ENCODE assay signal across 22 cellular contexts in genomic region chr5:74539986-74540385, GRCh38.
DNase-seq lines count a peak whose midpoint lies in the region; ATAC-seq and TF ChIP-seq lines count a peak whose summit lies in the region.
"Had no signal": no experiment of that assay in that cellular context is flagged by ENCODE, and none has a peak within 500 bp of the region (broad histone marks: within the 10 kb centered on the region; RNA-seq: fewer than 3 reads in every experiment).

No MANE protein-coding gene starts in this region.

- in situ Hi-C loops in IMR-90 (cut with MboI; ENCODE audit: low sequenced_read_pairs): no loop called here

- no peak for TF ChIP-seq CTCF in IMR-90 (conservative IDR thresholded peaks at IDR 0.05; ENCODE audit: low read depth, low read length)
- no peak for TF ChIP-seq CTCF in VCaP (conservative IDR thresholded peaks at IDR 0.05)
- no peak for TF ChIP-seq CTCF in fibroblast of villous mesenchyme (IDR thresholded peaks at IDR 0.05; ENCODE audit: insufficient read depth, low read depth, low read length)
- no peak for TF ChIP-seq CTCF in GM10266 (IDR thresholded peaks at IDR 0.05; ENCODE audit: control insufficient read depth, insufficient read depth, low read depth, missing control alignments)

- H3K4me1 ChIP-seq in IMR-90 (ENCODE audit: control insufficient read depth, insufficient read depth, low read length) (peaks cover 5% of the 10 kb centered on the region), trophoblast cell (ENCODE audit: control insufficient read depth in 1 of 2, insufficient read depth in 2 of 2, low read length in 2 of 2) (peaks cover 9 to 30% of the 10 kb centered on the region in 2 experiments)
- H3K4me1 ChIP-seq: BLaER1 had no signal

- no CpG with 5 or more reads among the region's 7 CpGs for WGBS in IMR-90 (ENCODE audit: extremely low coverage in 2 of 2, insufficient read length in 1 of 2), 2 experiments
- WGBS in trophoblast cell (ENCODE audit: extremely low coverage, insufficient coverage, insufficient read length): no CpG with 5 or more reads among the region's 7 CpGs

- no peak overlapping the region for H4K12ac ChIP-seq in trophoblast cell (ENCODE audit: low read depth, low read length)

- peaks cover 10% of the 10 kb centered on the region for H3K9me1 ChIP-seq in IMR-90 (ENCODE audit: insufficient read depth, low read length)

- H3K18ac ChIP-seq in IMR-90 (ENCODE audit: low read depth, low read length): no peak overlapping the region
- no peak overlapping the region for H3K18ac ChIP-seq in trophoblast cell (ENCODE audit: low read length)

- H3K9ac ChIP-seq in IMR-90 (ENCODE audit: low read depth, low read length) (no peak overlapping the region), trophoblast cell (ENCODE audit: low read length) (no peak overlapping the region)
- H3K9ac ChIP-seq: BLaER1 had no signal

- H2BK15ac ChIP-seq in IMR-90 (ENCODE audit: low read depth, low read length): no peak overlapping the region

- no peak overlapping the region for H2BK20ac ChIP-seq in IMR-90 (ENCODE audit: low read depth, low read length)

- H2BK12ac ChIP-seq in trophoblast cell (ENCODE audit: low read length): no peak overlapping the region

- no peak overlapping the region for H3K56ac ChIP-seq in IMR-90 (ENCODE audit: extremely low read depth, insufficient read depth, low read length)

- H3K27ac ChIP-seq in IMR-90 (ENCODE audit: insufficient read depth, low read length): no peak overlapping the region
- peak overlapping the region; percentile 40 for H3K27ac ChIP-seq in VCaP
- H3K27ac ChIP-seq in trophoblast cell (ENCODE audit: low read depth, low read length): no peak overlapping the region
- H3K27ac ChIP-seq: BLaER1 had no signal

- H3K36me3 ChIP-seq in IMR-90 (ENCODE audit: control insufficient read depth, insufficient read depth, low read length): no peaks in the 10 kb centered on the region
- H3K36me3 ChIP-seq in trophoblast cell (ENCODE audit: control insufficient read depth in 1 of 2, insufficient read depth in 2 of 2, low read length in 2 of 2): no peaks in the 10 kb centered on the region
- H3K36me3 ChIP-seq: BLaER1, MG63 had no signal

- peak; percentile 41 for DNase-seq in IMR-90
- peak; percentile 8 for DNase-seq in fibroblast of villous mesenchyme (ENCODE audit: low read depth)
- DNase-seq in trophoblast cell: no peak
- no peak for DNase-seq in NCI-H526 treated with DMSO at 0.1 percent for 48 hours (lab: John Stamatoyannopoulos, UW)
- no peak for DNase-seq in NCI-H128 (lab: John Stamatoyannopoulos, UW; ENCODE audit: unreplicated experiment)
- no peak for DNase-seq in GM10266 (ENCODE audit: extremely low spot score)
- DNase-seq: ACHN; Calu3; CD8-positive, alpha-beta memory T cell; GDM1; Karpas-422; MG63; NCI-H1048; NCI-H1436; NCI-H187 treated with DMSO at 0.1 percent for 48 hours; NCI-H2227 treated with DMSO at 0.1 percent for 48 hours; NCI-H510A; NCI-H748 treated with DMSO at 0.1 percent for 48 hours; SIG-M5 had no signal

- H2AK5ac ChIP-seq in IMR-90 (ENCODE audit: low read depth, low read length) (no peak overlapping the region), trophoblast cell (ENCODE audit: low read length) (no peak overlapping the region)

- H4K8ac ChIP-seq in IMR-90 (ENCODE audit: low read depth in 2 of 2, low read length in 2 of 2) (no peak overlapping the region), trophoblast cell (ENCODE audit: low read depth, low read length) (no peak overlapping the region)

- H3K14ac ChIP-seq in IMR-90 (replicated peaks; ENCODE audit: low read depth, low read length) (no peak overlapping the region), trophoblast cell (ENCODE audit: low read length) (no peak overlapping the region)

- H4K91ac ChIP-seq in IMR-90 (ENCODE audit: insufficient read depth, low read depth, low read length) (no peak overlapping the region), trophoblast cell (ENCODE audit: low read depth, low read length) (peak overlapping the region; percentile 56)

- H3K4me3 ChIP-seq in IMR-90 (ENCODE audit: insufficient read depth, low read depth, low read length) (no peak overlapping the region), fibroblast of villous mesenchyme (ENCODE audit: low read depth, low read length) (no peak overlapping the region), trophoblast cell (ENCODE audit: low read depth, low read length) (no peak overlapping the region)
- H3K4me3 ChIP-seq: BLaER1, MG63 had no signal

- no peak overlapping the region for H2AK9ac ChIP-seq in IMR-90 (replicated peaks; ENCODE audit: low read depth, low read length, poor library complexity)

- peaks cover 3% of the 10 kb centered on the region for H3K79me2 ChIP-seq in trophoblast cell (ENCODE audit: control insufficient read depth, insufficient read depth, low read length, poor library complexity)

- CTCF ChIA-PET in IMR-90 (lab: Yijun Ruan, JAX): interaction anchor here (0.6 kb wide), 1 partner anchor 12 kb away, joined by 3 read pairs; no protein-coding TSS in a partner anchor

- POLR2A ChIA-PET in IMR-90 (lab: Charles Lee; ENCODE audit: unreplicated experiment): no interaction called here

- ATAC-seq in IMR-90 (ENCODE audit: low read depth): no peak
- ATAC-seq: SK-N-SH treated with all-trans-retinoic acid at 6 μM for 48 hours had no signal

- intact Hi-C loops in IMR-90 (cut with micrococcal nuclease): no loop called here

- no peak overlapping the region for H4K5ac ChIP-seq in IMR-90 (ENCODE audit: low read depth, low read length)

- H3K4me2 ChIP-seq in IMR-90 (ENCODE audit: low read depth, low read length): no peak overlapping the region
- no peak overlapping the region for H3K4me2 ChIP-seq in trophoblast cell (ENCODE audit: low read length)
- H3K4me2 ChIP-seq: BLaER1 had no signal

- TF ChIP-seq RAD21 in IMR-90 (IDR thresholded peaks at IDR 0.05; ENCODE audit: low read length): no peak

- H3K23ac ChIP-seq in IMR-90 (ENCODE audit: low read depth, low read length): no peak overlapping the region
- H3K23ac ChIP-seq in trophoblast cell (ENCODE audit: low read length): no peak overlapping the region

- H3K9me3 ChIP-seq in IMR-90 (ENCODE audit: control insufficient read depth, insufficient read depth, low read length) (no peaks in the 10 kb centered on the region), trophoblast cell (ENCODE audit: insufficient read depth, low read depth, low read length) (no peaks in the 10 kb centered on the region)
- H3K9me3 ChIP-seq: MG63 had no signal

- no peaks in the 10 kb centered on the region for H4K20me1 ChIP-seq in IMR-90 (ENCODE audit: insufficient read depth, low read length)
- H4K20me1 ChIP-seq: BLaER1 had no signal

- no peak overlapping the region for H3K4ac ChIP-seq in IMR-90 (ENCODE audit: low read depth, low read length)
- H3K4ac ChIP-seq in trophoblast cell (ENCODE audit: low read depth, low read length): no peak overlapping the region

- BruUV-seq in IMR-90 (replicated peaks; lab: Mats Ljungman, UMichigan): no TSS peak

- H2BK5ac ChIP-seq in IMR-90 (ENCODE audit: low read depth, low read length, poor library complexity, severe bottlenecking) (no peak overlapping the region), trophoblast cell (ENCODE audit: low read depth, low read length, poor library complexity) (no peak overlapping the region)

- no peak for TF ChIP-seq POLR2A in IMR-90 (IDR thresholded peaks at IDR 0.05; ENCODE audit: low read depth, low read length)

- H2AFZ ChIP-seq in IMR-90 (replicated peaks; ENCODE audit: low read length, poor library complexity) (no peak overlapping the region), trophoblast cell (ENCODE audit: insufficient read depth, low read length, poor library complexity) (no peak overlapping the region)

- H3K27me3 ChIP-seq in IMR-90 (ENCODE audit: control insufficient read depth, insufficient read depth, low read length) (no peaks in the 10 kb centered on the region), trophoblast cell (ENCODE audit: insufficient read depth, low read length) (no peaks in the 10 kb centered on the region)
- H3K27me3 ChIP-seq: BLaER1, MG63 had no signal

- H2BK120ac ChIP-seq in IMR-90 (ENCODE audit: low read depth, low read length) (no peak overlapping the region), trophoblast cell (ENCODE audit: insufficient read depth, low read length, poor library complexity) (peak overlapping the region; percentile 38)

- dilution Hi-C loops in IMR-90 (cut with HindIII; ENCODE audit: low sequenced_read_pairs, unreplicated experiment): no loop called here

- H3K79me1 ChIP-seq in IMR-90 (ENCODE audit: low read depth in 1 of 2, low read length in 2 of 2) (no peaks in the 10 kb centered on the region), trophoblast cell (ENCODE audit: low read length) (peaks cover 26% of the 10 kb centered on the region)

TF ChIP-seq in IMR-90, 13 proteins besides CTCF, POLR2A, EP300 and RAD21:
- TF ChIP-seq RFX5 (IDR thresholded peaks at IDR 0.05; ENCODE audit: low read depth, low read length): no peak
- TF ChIP-seq USF2 (IDR thresholded peaks at IDR 0.05; ENCODE audit: low read depth, low read length): no peak
- TF ChIP-seq SMC3 (IDR thresholded peaks at IDR 0.05; ENCODE audit: low read depth, low read length): no peak

Comparison
In these comparisons a context has a peak if more than half of its experiments do, and no peak if none do; other contexts are left out.
1. DNase-seq: peak in IMR-90 (single experiment) and fibroblast of villous mesenchyme (single experiment); none in trophoblast cell (0 of 2), NCI-H526 treated with DMSO at 0.1 percent for 48 hours (single experiment), NCI-H128 (single experiment) and GM10266 (single experiment).